18 cellular contexts compared by ENCODE assay signal in the genomic region with DNA sequence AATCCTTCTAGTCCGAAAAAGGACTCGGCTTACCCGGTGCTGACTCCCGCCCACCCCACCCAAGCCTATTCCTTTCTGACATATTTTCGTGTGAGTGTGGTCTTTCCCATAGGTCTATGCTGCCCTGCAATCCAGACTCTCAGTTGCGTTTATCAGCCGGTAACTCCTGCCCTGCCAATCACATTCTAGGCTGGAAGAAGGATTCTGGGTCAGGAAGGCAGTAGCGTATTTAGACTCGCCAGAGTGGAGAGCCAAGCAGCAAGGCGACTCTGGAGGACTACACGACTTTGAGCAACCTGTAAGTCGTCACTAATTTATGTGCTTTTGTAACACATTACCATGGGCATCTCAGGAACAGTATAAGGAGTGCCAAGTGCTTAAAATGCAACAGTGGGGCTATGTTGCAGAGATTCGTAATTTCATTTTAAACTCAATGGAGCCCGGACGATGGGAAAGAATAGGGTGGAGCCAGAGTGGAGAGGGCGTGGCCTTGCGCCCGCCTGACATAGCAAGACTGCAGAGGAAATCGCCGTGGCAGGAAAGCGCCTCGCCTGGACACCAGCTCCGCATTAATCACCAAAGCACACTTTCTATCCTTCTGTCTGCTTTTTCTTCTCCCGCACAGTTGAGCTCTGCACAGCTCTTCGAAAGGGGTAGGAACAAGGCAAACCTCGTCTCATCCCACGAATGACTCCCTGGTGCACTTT.
DNase-seq lines count a peak whose midpoint lies in the region; ATAC-seq and TF ChIP-seq lines count a peak whose summit lies in the region.
"Had no signal": no experiment of that assay in that cellular context is flagged by ENCODE, and none has a peak within 500 bp of the region (broad histone marks: within the 10 kb centered on the region; RNA-seq: fewer than 3 reads in every experiment).

No MANE protein-coding gene starts in this region.

- ATAC-seq in WTC11 (peak; percentile 34; the same call in 1 of the 2 replicates), HG02973 (IDR thresholded peaks at IDR 0.05; ENCODE audit: unreplicated experiment) (no peak)
- ATAC-seq: CD8-positive, alpha-beta T cell; GM23338; Right ventricle myocardium inferior had no signal

- CTCF ChIA-PET in WTC11 (lab: Charles Lee), result no interaction called here

- TF ChIP-seq CTCF in WTC11 (IDR thresholded peaks at IDR 0.05), result no peak

- H3K4me1 Mint-ChIP-seq in WTC11, result peaks cover 3% of the 10 kb centered on the region; the same call in 1 of the 2 replicates

- H3K4me3 Mint-ChIP-seq in WTC11, result no peak overlapping the region
- H3K4me3 Mint-ChIP-seq: CD8-positive, alpha-beta T cell; GM23338 had no signal

- H3K9me3 Mint-ChIP-seq in WTC11, result 0 out of 2 replicates have a peak, but pooled peaks cover 7% of the 10 kb centered on the region
- H3K9me3 Mint-ChIP-seq: GM23338 had no signal

- DNase-seq in M059J (ENCODE audit: low read depth) (peak; percentile 13), NCI-H82 (lab: John Stamatoyannopoulos, UW) (peak; percentile 85), WTC11 (ENCODE audit: low spot score) (no peak), NCI-H2029 treated with DMSO at 0.1 percent for 48 hours (lab: John Stamatoyannopoulos, UW) (no peak), T1000 (lab: John Stamatoyannopoulos, UW) (no peak), LoVo (ENCODE audit: low spot score) (no peak)
- DNase-seq: CD8-positive, alpha-beta T cell; DMS153; GF-D8; NCI-H1417 treated with DMSO at 0.1 percent for 48 hours; NCI-H1930; NCI-H2227 treated with DMSO at 0.1 percent for 48 hours; NCI-H510A; OCI-M1; T-helper 2 cell had no signal

- H3K27ac Mint-ChIP-seq in WTC11, result no peak overlapping the region
- H3K27ac Mint-ChIP-seq: CD8-positive, alpha-beta T cell; GM23338 had no signal

- POLR2A ChIA-PET in WTC11 (lab: Charles Lee), result no interaction called here

- H3K27me3 Mint-ChIP-seq in WTC11 (ENCODE audit: low read depth), result no peaks in the 10 kb centered on the region

- no peaks in the 10 kb centered on the region for H3K36me3 Mint-ChIP-seq in WTC11
- H3K36me3 Mint-ChIP-seq: CD8-positive, alpha-beta T cell had no signal

TF ChIP-seq in WTC11, 78 proteins besides CTCF, POLR2A, EP300 and RAD21:
- no peak for TF ChIP-seq NR2C2 (CRISPR knock-in tag; IDR thresholded peaks at IDR 0.05)
- TF ChIP-seq ZNF317 (CRISPR knock-in tag; IDR thresholded peaks at IDR 0.05; ENCODE audit: borderline replicate concordance, low read depth), result no peak
- TF ChIP-seq NFATC4 (CRISPR knock-in tag; IDR thresholded peaks at IDR 0.05), result no peak
- no peak for TF ChIP-seq E2F4 (CRISPR knock-in tag; IDR thresholded peaks at IDR 0.05; ENCODE audit: borderline replicate concordance, low read depth)
- TF ChIP-seq FOXP1 (CRISPR knock-in tag; IDR thresholded peaks at IDR 0.05; ENCODE audit: borderline replicate concordance), result no peak
- TF ChIP-seq AR (CRISPR knock-in tag; IDR thresholded peaks at IDR 0.05), result no peak
- TF ChIP-seq ELF4 (CRISPR knock-in tag; IDR thresholded peaks at IDR 0.05; ENCODE audit: low read depth), result no peak
- no peak for TF ChIP-seq ZNF138 (CRISPR knock-in tag; conservative IDR thresholded peaks at IDR 0.05)
- TF ChIP-seq TEAD1 (CRISPR knock-in tag; IDR thresholded peaks at IDR 0.05), result no peak
- no peak for TF ChIP-seq MYBL2 (CRISPR knock-in tag; IDR thresholded peaks at IDR 0.05)
- TF ChIP-seq PRRX2 (CRISPR knock-in tag; IDR thresholded peaks at IDR 0.05), result no peak
- no peak for TF ChIP-seq CBFB (CRISPR knock-in tag; IDR thresholded peaks at IDR 0.05; ENCODE audit: low read depth)
- TF ChIP-seq FOXJ3 (CRISPR knock-in tag; IDR thresholded peaks at IDR 0.05; ENCODE audit: borderline replicate concordance), result no peak
- no peak for TF ChIP-seq TEAD4 (CRISPR knock-in tag; IDR thresholded peaks at IDR 0.05)
- TF ChIP-seq, protein P1, sequence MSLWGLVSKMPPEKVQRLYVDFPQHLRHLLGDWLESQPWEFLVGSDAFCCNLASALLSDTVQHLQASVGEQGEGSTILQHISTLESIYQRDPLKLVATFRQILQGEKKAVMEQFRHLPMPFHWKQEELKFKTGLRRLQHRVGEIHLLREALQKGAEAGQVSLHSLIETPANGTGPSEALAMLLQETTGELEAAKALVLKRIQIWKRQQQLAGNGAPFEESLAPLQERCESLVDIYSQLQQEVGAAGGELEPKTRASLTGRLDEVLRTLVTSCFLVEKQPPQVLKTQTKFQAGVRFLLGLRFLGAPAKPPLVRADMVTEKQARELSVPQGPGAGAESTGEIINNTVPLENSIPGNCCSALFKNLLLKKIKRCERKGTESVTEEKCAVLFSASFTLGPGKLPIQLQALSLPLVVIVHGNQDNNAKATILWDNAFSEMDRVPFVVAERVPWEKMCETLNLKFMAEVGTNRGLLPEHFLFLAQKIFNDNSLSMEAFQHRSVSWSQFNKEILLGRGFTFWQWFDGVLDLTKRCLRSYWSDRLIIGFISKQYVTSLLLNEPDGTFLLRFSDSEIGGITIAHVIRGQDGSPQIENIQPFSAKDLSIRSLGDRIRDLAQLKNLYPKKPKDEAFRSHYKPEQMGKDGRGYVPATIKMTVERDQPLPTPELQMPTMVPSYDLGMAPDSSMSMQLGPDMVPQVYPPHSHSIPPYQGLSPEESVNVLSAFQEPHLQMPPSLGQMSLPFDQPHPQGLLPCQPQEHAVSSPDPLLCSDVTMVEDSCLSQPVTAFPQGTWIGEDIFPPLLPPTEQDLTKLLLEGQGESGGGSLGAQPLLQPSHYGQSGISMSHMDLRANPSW (CRISPR knock-in tag; conservative IDR thresholded peaks at IDR 0.05; ENCODE audit: low read depth), result no peak
- TF ChIP-seq, protein P2, sequence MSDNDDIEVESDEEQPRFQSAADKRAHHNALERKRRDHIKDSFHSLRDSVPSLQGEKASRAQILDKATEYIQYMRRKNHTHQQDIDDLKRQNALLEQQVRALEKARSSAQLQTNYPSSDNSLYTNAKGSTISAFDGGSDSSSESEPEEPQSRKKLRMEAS (CRISPR knock-in tag; IDR thresholded peaks at IDR 0.05), result no peak

Comparison
In these comparisons a context has a peak if more than half of its experiments do, and no peak if none do; other contexts are left out.
1. DNase-seq: peak in M059J (single experiment) and NCI-H82 (single experiment); none in WTC11 (single experiment), NCI-H2029 treated with DMSO at 0.1 percent for 48 hours (single experiment), T1000 (single experiment) and LoVo (single experiment).